In genomic region chr6:54248994-54249393, GRCh38 we compare ENCODE assay signal across 29 cellular contexts. TPM values are rescaled to one million over a fixed set of nuclear protein-coding genes. Genes with fewer than 3 reads are reported as not detected.
DNase-seq lines count a peak whose midpoint lies in the region; ATAC-seq lines count a peak whose summit lies in the region.
"Had no signal": no experiment of that assay in that cellular context is flagged by ENCODE, and none has a peak within 500 bp of the region (broad histone marks: within the 10 kb centered on the region; RNA-seq: fewer than 3 reads in every experiment).

No MANE protein-coding gene starts in this region.

- H3K4me2 ChIP-seq in BLaER1 treated with 17β-estradiol and CSF1 and Interleukin-3, amounts not matched to agents 10 nM and 100 nM = peak overlapping the region in 6 of 11 experiments; percentile 0 to 37 (median 14); a peak in 4 of 22 replicates
- H3K4me2 ChIP-seq in Karpas-422 (ENCODE audit: low read depth, low read length, poor library complexity, severe bottlenecking) = no peak overlapping the region

- no peaks in the 10 kb centered on the region for H3K9me2 ChIP-seq in Karpas-422 (replicated peaks; ENCODE audit: insufficient read depth, low read length)

- no peaks in the 10 kb centered on the region for H3K79me2 ChIP-seq in Karpas-422 (ENCODE audit: low read length)

- no peaks in the 10 kb centered on the region for H3K9me3 ChIP-seq in BLaER1 treated with 17β-estradiol and CSF1 and Interleukin-3, amounts not matched to agents 10 nM and 100 nM (replicated peaks in 1 of 11)
- no peaks in the 10 kb centered on the region; the same call in 1 of the 2 replicates for H3K9me3 ChIP-seq in Karpas-422 (ENCODE audit: low read length)
- H3K9me3 ChIP-seq: SJCRH30, suprapubic skin had no signal

- no peaks in the 10 kb centered on the region for H3K36me3 ChIP-seq in BLaER1 treated with 17β-estradiol and CSF1 and Interleukin-3, amounts not matched to agents 10 nM and 100 nM
- no peaks in the 10 kb centered on the region for H3K36me3 ChIP-seq in Karpas-422 (ENCODE audit: insufficient read depth, low read length)
- H3K36me3 ChIP-seq: SJCRH30, suprapubic skin had no signal

- ATAC-seq in GM18909 (IDR thresholded peaks at IDR 0.05; ENCODE audit: poor library complexity, unreplicated experiment) (peak; percentile 68), HG02938 (IDR thresholded peaks at IDR 0.05; ENCODE audit: unreplicated experiment) (peak; percentile 55)
- ATAC-seq: activated CD8-positive, alpha-beta T cell treated with anti-CD3 and anti-CD28 coated beads, Interleukin-2, amount 10 ng/mL, durations not matched to agents 7 days and 5 days; natural killer cell; Panc1; stimulated activated effector memory CD8-positive, alpha-beta T cell treated with anti-CD3 and anti-CD28 coated beads, Interleukin-12 subunit alpha, Interleukin-12 subunit beta, amount 100 ng/mL, for 72 hours had no signal

- H3K27ac ChIP-seq in BLaER1 treated with 17β-estradiol and CSF1 and Interleukin-3, amounts not matched to agents 10 nM and 100 nM = peak overlapping the region in 2 of 11 experiments; percentile 14 to 26; a peak in 2 of 22 replicates
- no peak overlapping the region for H3K27ac ChIP-seq in Karpas-422 (ENCODE audit: low read length)
- H3K27ac ChIP-seq: SJCRH30, suprapubic skin had no signal

- no peak overlapping the region for H3K9ac ChIP-seq in BLaER1 treated with 17β-estradiol and CSF1 and Interleukin-3, amounts not matched to agents 10 nM and 100 nM
- H3K9ac ChIP-seq in Karpas-422 (ENCODE audit: low read length) = no peak overlapping the region

- no peak overlapping the region for H2AFZ ChIP-seq in Karpas-422 (ENCODE audit: low read length)

- H3K4me3 ChIP-seq in BLaER1 treated with 17β-estradiol and CSF1 and Interleukin-3, amounts not matched to agents 10 nM and 100 nM = no peak overlapping the region
- no peak overlapping the region for H3K4me3 ChIP-seq in Karpas-422 (ENCODE audit: low read length)
- H3K4me3 ChIP-seq: SJCRH30, suprapubic skin had no signal

- H3K4me1 ChIP-seq in BLaER1 treated with 17β-estradiol and CSF1 and Interleukin-3, amounts not matched to agents 10 nM and 100 nM = peaks cover 0 to 16% (median 11%) of the 10 kb centered on the region in 10 experiments; a peak in 8 of 20 replicates
- H3K4me1 ChIP-seq in Karpas-422 (ENCODE audit: low read length) = no peaks in the 10 kb centered on the region
- H3K4me1 ChIP-seq: suprapubic skin had no signal

- no peaks in the 10 kb centered on the region for H4K20me1 ChIP-seq in BLaER1 treated with 17β-estradiol and CSF1 and Interleukin-3, amounts not matched to agents 10 nM and 100 nM
- no peaks in the 10 kb centered on the region for H4K20me1 ChIP-seq in Karpas-422 (ENCODE audit: insufficient read depth, low read depth, low read length)

- DNase-seq in Karpas-422 = peak; percentile 43
- no peak for DNase-seq in DMS53 treated with DMSO at 0.1 percent for 48 hours (lab: John Stamatoyannopoulos, UW; ENCODE audit: unreplicated experiment)
- DNase-seq in NCI-H524 treated with DMSO at 0.1 percent for 48 hours (lab: John Stamatoyannopoulos, UW) = no peak
- no peak for DNase-seq in NCI-H82 (lab: John Stamatoyannopoulos, UW)
- DNase-seq in NCI-H2107 (lab: John Stamatoyannopoulos, UW) = no peak
- DNase-seq: activated CD4-positive, CD25-positive, alpha-beta regulatory T cell treated with anti-CD3 and anti-CD28 coated beads, Interleukin-2, amount 50 U/mL, for 72 hours; activated CD8-positive, alpha-beta T cell treated with anti-CD3 and anti-CD28 coated beads, Interleukin-2, amount 10 ng/mL, durations not matched to agents 7 days and 5 days; activated gamma-delta T cell; activated T-cell treated with anti-CD3 and anti-CD28 coated beads for 4 hours; DMS153; H7; Kasumi-1; midbrain; natural killer cell; NCI-H1105 treated with DMSO at 0.1 percent for 48 hours; NCI-H2029; SJCRH30; small intestine; T-helper 1 cell had no signal

- no peaks in the 10 kb centered on the region for H3K27me3 ChIP-seq in BLaER1 treated with 17β-estradiol and CSF1 and Interleukin-3, amounts not matched to agents 10 nM and 100 nM
- no peaks in the 10 kb centered on the region for H3K27me3 ChIP-seq in Karpas-422 (ENCODE audit: low read length)
- H3K27me3 ChIP-seq: SJCRH30, suprapubic skin had no signal

RNA-seq across cellular contexts. Expression of gene TINAG, which starts 59.2 kb away (rescaled TPM):
- total RNA-seq in Karpas-422 (2014; rRNA removed; shearing (Covaris generic); ENCODE audit: low replicate concordance) = not detected in 2 replicates
- total RNA-seq: activated CD8-positive, alpha-beta T cell treated with anti-CD3 and anti-CD28 coated beads, Interleukin-2, amount 10 ng/mL, durations not matched to agents 7 days and 5 days; dermis microvascular lymphatic vessel endothelial cell; glomerular endothelial cell; H7; liver; natural killer cell; omental fat pad; SJCRH30; suprapubic skin had no signal
